In genomic region chr11:107707128-107707760, GRCh38 we compare ENCODE assay signal across 23 cellular contexts. TPM values are rescaled to one million over a fixed set of nuclear protein-coding genes. Genes with fewer than 3 reads are reported as not detected.
DNase-seq lines count a peak whose midpoint lies in the region; ATAC-seq and TF ChIP-seq lines count a peak whose summit lies in the region.
"Had no signal": no experiment of that assay in that cellular context is flagged by ENCODE, and none has a peak within 500 bp of the region (broad histone marks: within the 10 kb centered on the region; RNA-seq: fewer than 3 reads in every experiment).

No MANE protein-coding gene starts in this region.

- no peak overlapping the region for H2AK5ac ChIP-seq in trophoblast cell (ENCODE audit: low read length)

- no peaks in the 10 kb centered on the region for H3K79me2 ChIP-seq in trophoblast cell (ENCODE audit: control insufficient read depth, insufficient read depth, low read length, poor library complexity)

- H2BK120ac ChIP-seq in trophoblast cell (ENCODE audit: insufficient read depth, low read length, poor library complexity): peak overlapping the region; percentile 35

- H2BK5ac ChIP-seq in trophoblast cell (ENCODE audit: low read depth, low read length, poor library complexity): no peak overlapping the region

- H3K9me3 ChIP-seq in right cardiac atrium (ENCODE audit: control insufficient read depth, low read length): no peaks in the 10 kb centered on the region
- H3K9me3 ChIP-seq in trophoblast cell (ENCODE audit: insufficient read depth, low read depth, low read length): no peaks in the 10 kb centered on the region
- no peaks in the 10 kb centered on the region for H3K9me3 ChIP-seq in vagina
- H3K9me3 ChIP-seq: BE2C had no signal

- no peak for DNase-seq in right cardiac atrium
- DNase-seq in Right ventricle myocardium inferior (ENCODE audit: missing footprints): no peak
- peak; percentile 84 for DNase-seq in glomerular visceral epithelial cell (ENCODE audit: extremely low spot score)
- no peak for DNase-seq in trophoblast cell
- DNase-seq in activated CD4-positive, alpha-beta T cell treated with anti-CD3 and anti-CD28 coated beads, Interleukin-2, amount 10 ng/mL, durations not matched to agents 24 days and 14 days: no peak
- DNase-seq in amygdala (lab: John Stamatoyannopoulos, UW): no peak
- no peak for DNase-seq in vagina (ENCODE audit: extremely low spot score in 2 of 2)
- no peak for DNase-seq in type B pancreatic cell (ENCODE audit: extremely low spot score, unreplicated experiment)
- DNase-seq: 8988T; BE2C; CD4-positive, CD25-positive, alpha-beta regulatory T cell; COR-L47; DMS 273 treated with DMSO at 0.1 percent for 48 hours; DND-41; GM23248; MV-4-11; NCI-H1694 treated with DMSO at 0.1 percent for 48 hours; NCI-H510A; NCI-H748 treated with DMSO at 0.1 percent for 48 hours; SHP77 had no signal

- no peaks in the 10 kb centered on the region for H3K36me3 Mint-ChIP-seq in activated CD4-positive, alpha-beta T cell treated with anti-CD3 and anti-CD28 coated beads, Interleukin-2, amount 10 ng/mL, durations not matched to agents 24 days and 14 days (ENCODE audit: low read depth)
- H3K36me3 Mint-ChIP-seq in type B pancreatic cell: no peaks in the 10 kb centered on the region
- H3K36me3 Mint-ChIP-seq: CD4-positive, CD25-positive, alpha-beta regulatory T cell had no signal

- H3K27ac ChIP-seq in right cardiac atrium (ENCODE audit: low read length): peak overlapping the region; percentile 33
- H3K27ac ChIP-seq in trophoblast cell (ENCODE audit: low read depth, low read length): no peak overlapping the region
- H3K27ac ChIP-seq in vagina: no peak overlapping the region
- H3K27ac ChIP-seq: GM23248, KMS-11 had no signal

- H4K91ac ChIP-seq in trophoblast cell (ENCODE audit: low read depth, low read length): no peak overlapping the region

- no peaks in the 10 kb centered on the region for H3K9me3 Mint-ChIP-seq in activated CD4-positive, alpha-beta T cell treated with anti-CD3 and anti-CD28 coated beads, Interleukin-2, amount 10 ng/mL, durations not matched to agents 24 days and 14 days
- no peaks in the 10 kb centered on the region for H3K9me3 Mint-ChIP-seq in type B pancreatic cell

- H3K27me3 Mint-ChIP-seq in activated CD4-positive, alpha-beta T cell treated with anti-CD3 and anti-CD28 coated beads, Interleukin-2, amount 10 ng/mL, durations not matched to agents 24 days and 14 days: peaks cover 19% of the 10 kb centered on the region
- peaks cover 5% of the 10 kb centered on the region for H3K27me3 Mint-ChIP-seq in type B pancreatic cell

- H3K4me2 ChIP-seq in trophoblast cell (ENCODE audit: low read length): no peak overlapping the region
- H3K4me2 ChIP-seq: KMS-11 had no signal

- no peak overlapping the region for H3K14ac ChIP-seq in trophoblast cell (ENCODE audit: low read length)

- no peak overlapping the region for H3K9ac ChIP-seq in trophoblast cell (ENCODE audit: low read length)
- H3K9ac ChIP-seq: GM23248, KMS-11 had no signal

- H3K36me3 ChIP-seq in trophoblast cell (ENCODE audit: control insufficient read depth in 1 of 2, insufficient read depth in 2 of 2, low read length in 2 of 2): peaks cover 0 to 2% of the 10 kb centered on the region in 2 experiments
- no peaks in the 10 kb centered on the region for H3K36me3 ChIP-seq in vagina
- H3K36me3 ChIP-seq: BE2C had no signal

- no peak overlapping the region for H2AFZ ChIP-seq in trophoblast cell (ENCODE audit: insufficient read depth, low read length, poor library complexity)
- H2AFZ ChIP-seq: GM23248 had no signal

- TF ChIP-seq POLR2A in vagina (IDR thresholded peaks at IDR 0.05): no peak

- H3K79me1 ChIP-seq in trophoblast cell (ENCODE audit: low read length): peaks cover 4% of the 10 kb centered on the region

- H3K4me3 ChIP-seq in right cardiac atrium (ENCODE audit: low read length): no peak overlapping the region
- no peak overlapping the region for H3K4me3 ChIP-seq in trophoblast cell (ENCODE audit: low read depth, low read length)
- no peak overlapping the region for H3K4me3 ChIP-seq in vagina
- H3K4me3 ChIP-seq: GM23248 had no signal

- no peak overlapping the region for H3K4ac ChIP-seq in trophoblast cell (ENCODE audit: low read depth, low read length)

- H3K4me1 Mint-ChIP-seq in activated CD4-positive, alpha-beta T cell treated with anti-CD3 and anti-CD28 coated beads, Interleukin-2, amount 10 ng/mL, durations not matched to agents 24 days and 14 days: no peaks in the 10 kb centered on the region
- H3K4me1 Mint-ChIP-seq in type B pancreatic cell (ENCODE audit: unreplicated experiment): no peaks in the 10 kb centered on the region
- H3K4me1 Mint-ChIP-seq: CD4-positive, CD25-positive, alpha-beta regulatory T cell had no signal

- H4K12ac ChIP-seq in trophoblast cell (ENCODE audit: low read depth, low read length): no peak overlapping the region

- H3K4me3 Mint-ChIP-seq in activated CD4-positive, alpha-beta T cell treated with anti-CD3 and anti-CD28 coated beads, Interleukin-2, amount 10 ng/mL, durations not matched to agents 24 days and 14 days: no peak overlapping the region
- H3K4me3 Mint-ChIP-seq in type B pancreatic cell: no peak overlapping the region
- H3K4me3 Mint-ChIP-seq: CD4-positive, CD25-positive, alpha-beta regulatory T cell had no signal

- WGBS in right cardiac atrium: 51% methylated on average over 6 of the region's 6 CpGs
- WGBS in trophoblast cell (ENCODE audit: extremely low coverage, insufficient coverage, insufficient read length): no CpG with 5 or more reads among the region's 6 CpGs

- no peak overlapping the region for H2BK12ac ChIP-seq in trophoblast cell (ENCODE audit: low read length)

- no peak overlapping the region for H3K23ac ChIP-seq in trophoblast cell (ENCODE audit: low read length)

- H3K27ac Mint-ChIP-seq in activated CD4-positive, alpha-beta T cell treated with anti-CD3 and anti-CD28 coated beads, Interleukin-2, amount 10 ng/mL, durations not matched to agents 24 days and 14 days: no peak overlapping the region
- no peak overlapping the region for H3K27ac Mint-ChIP-seq in type B pancreatic cell
- H3K27ac Mint-ChIP-seq: CD4-positive, CD25-positive, alpha-beta regulatory T cell had no signal

- H3K18ac ChIP-seq in trophoblast cell (ENCODE audit: low read length): no peak overlapping the region

- intact Hi-C loops in right cardiac atrium (cut with DNase I) (no loop called here), Right ventricle myocardium inferior (cut with DNase I) (no loop called here), vagina (cut with DNase I) (no loop called here)
- intact Hi-C loops in activated CD4-positive, alpha-beta T cell treated with anti-CD3 and anti-CD28 coated beads, Interleukin-2, amount 10 ng/mL, durations not matched to agents 24 days and 14 days (cut with micrococcal nuclease): no loop called here

- H3K4me1 ChIP-seq in right cardiac atrium (ENCODE audit: control insufficient read depth, insufficient read depth, low read length) (peaks cover 3% of the 10 kb centered on the region), trophoblast cell (ENCODE audit: control insufficient read depth in 1 of 2, insufficient read depth in 2 of 2, low read length in 2 of 2) (peaks cover 0 to 3% of the 10 kb centered on the region in 2 experiments), vagina (no peaks in the 10 kb centered on the region)
- H3K4me1 ChIP-seq: BE2C had no signal

- H3K27me3 ChIP-seq in right cardiac atrium (ENCODE audit: control insufficient read depth, insufficient read depth) (no peaks in the 10 kb centered on the region), trophoblast cell (ENCODE audit: insufficient read depth, low read length) (no peaks in the 10 kb centered on the region), vagina (no peaks in the 10 kb centered on the region)

- no peak overlapping the region for H4K8ac ChIP-seq in trophoblast cell (ENCODE audit: low read depth, low read length)

- TF ChIP-seq CTCF in vagina (IDR thresholded peaks at IDR 0.05) (no peak), type B pancreatic cell (conservative IDR thresholded peaks at IDR 0.05) (no peak)

- ATAC-seq in right cardiac atrium: peak in 1 of 2 donors; percentile 40
- no peak for ATAC-seq in Right ventricle myocardium inferior

RNA-seq across cellular contexts. Expression of gene SLN, which starts 4.6 kb away (rescaled TPM):
- total RNA-seq in right cardiac atrium: 1,000 to 10,000 TPM in 3 of 4 donors, 100 to 1,000 TPM in 1; 753 to 2,517 (median 1,525) TPM
- 2,787 TPM for polyA plus RNA-seq in right cardiac atrium
- 23.2 TPM for total RNA-seq in Right ventricle myocardium inferior
- 27.7 and 29.1 TPM in 2 replicates for polyA plus RNA-seq in trophoblast cell (2013)
- total RNA-seq in activated CD4-positive, alpha-beta T cell treated with anti-CD3 and anti-CD28 coated beads, Interleukin-2, amount 10 ng/mL, durations not matched to agents 24 days and 14 days: not detected in 2 replicates
- total RNA-seq in vagina: not detected
- not detected in 2 replicates for total RNA-seq in type B pancreatic cell (ENCODE audit: low replicate concordance)
- total RNA-seq: CD4-positive, CD25-positive, alpha-beta regulatory T cell; G401; GM23248; OCI-LY7 had no signal
- polyA plus RNA-seq: CD4-positive, CD25-positive, alpha-beta regulatory T cell; GM23248 had no signal

Comparison
In these comparisons a context has a peak if more than half of its experiments do, and no peak if none do; other contexts are left out.
1. RNA of gene SLN, which starts 4.6 kb away (total RNA-seq): 753 to 2,517 TPM in right cardiac atrium; 23.2 TPM in Right ventricle myocardium inferior (single experiment), not detected in type B pancreatic cell, not detected in activated CD4-positive, alpha-beta T cell treated with anti-CD3 and anti-CD28 coated beads, Interleukin-2, amount 10 ng/mL, durations not matched to agents 24 days and 14 days and not detected in vagina (single experiment); every median in the first group is over 10 times any median in the second.